Comparison of ENCODE assay signal across 14 cellular contexts in the genomic region with DNA sequence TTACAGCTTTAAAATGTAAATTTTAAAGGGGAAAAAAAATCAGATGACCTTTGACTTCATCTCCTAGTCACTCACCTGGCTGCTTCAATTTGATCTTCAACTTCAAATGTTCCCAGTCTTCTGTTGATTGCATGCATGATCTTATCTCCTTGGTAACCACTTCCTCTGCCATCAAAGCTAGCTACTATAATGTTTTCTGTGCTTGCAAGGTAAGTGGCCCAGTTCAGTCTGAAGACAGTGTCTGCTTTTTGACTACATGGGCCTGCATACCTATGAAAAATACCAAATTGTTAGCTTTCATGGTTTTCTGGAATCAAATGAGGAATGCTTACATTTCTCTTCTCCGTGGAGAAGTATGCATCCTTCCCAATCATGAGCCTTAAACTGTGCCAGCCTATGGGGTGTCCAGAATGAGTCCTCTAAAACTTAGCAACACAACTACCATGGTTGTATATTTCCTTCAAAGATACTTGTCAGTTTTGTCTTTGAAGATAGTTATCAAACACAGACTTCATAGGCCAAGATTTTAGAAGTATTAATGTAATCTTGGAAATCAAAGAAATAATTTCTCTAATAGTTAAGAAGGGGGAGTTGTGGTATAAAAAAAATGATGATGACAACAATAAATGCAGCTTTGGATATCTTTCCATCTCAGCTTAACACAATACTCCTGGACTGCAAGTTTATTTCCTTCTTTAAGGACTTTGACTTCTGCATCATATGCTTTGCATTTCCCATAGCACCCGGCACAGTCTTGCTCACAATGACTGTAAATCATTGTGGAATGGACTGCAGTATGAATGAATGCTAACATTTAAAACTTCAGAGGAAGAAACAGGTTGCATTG.
A peak's percentile ranks its signal among the peaks of the same experiment; 100 is the strongest.
DNase-seq lines count a peak whose midpoint lies in the region; ATAC-seq and TF ChIP-seq lines count a peak whose summit lies in the region.
"Had no signal": no experiment of that assay in that cellular context is flagged by ENCODE, and none has a peak within 500 bp of the region (broad histone marks: within the 10 kb centered on the region; RNA-seq: fewer than 3 reads in every experiment).

No MANE protein-coding gene starts in this region.

- H3K4me1 Mint-ChIP-seq in activated CD4-positive, alpha-beta T cell treated with anti-CD3 and anti-CD28 coated beads, Interleukin-2, amount 10 ng/mL, durations not matched to agents 24 days and 14 days, result peaks cover 71% of the 10 kb centered on the region
- H3K4me1 Mint-ChIP-seq in activated T-helper 2 cell treated with anti-CD3 and anti-CD28 coated beads, Interferon-gamma antibody, Interleukin-2, Interleukin-4, amounts not matched to agents 10 μg/mL and 5 μg/mL and 100 μg/mL, durations not matched to agents 14 hours and 24 hours and 36 hours (ENCODE audit: low read depth), result peaks cover 62% of the 10 kb centered on the region
- peaks cover 25 to 35% of the 10 kb centered on the region in 2 donors for H3K4me1 Mint-ChIP-seq in natural killer cell treated with Interleukin-12 subunit alpha and Interleukin-12 subunit beta and Interleukin-15 and Interleukin-18, amount 100 ng/mL, for 72 hours (ENCODE audit: low read depth in 2 of 2)

- peak overlapping the region; percentile 74 for H3K4me3 Mint-ChIP-seq in activated CD4-positive, alpha-beta T cell treated with anti-CD3 and anti-CD28 coated beads, Interleukin-2, amount 10 ng/mL, durations not matched to agents 24 days and 14 days
- no peak overlapping the region for H3K4me3 Mint-ChIP-seq in activated T-helper 2 cell treated with anti-CD3 and anti-CD28 coated beads, Interferon-gamma antibody, Interleukin-2, Interleukin-4, amounts not matched to agents 10 μg/mL and 5 μg/mL and 100 μg/mL, durations not matched to agents 14 hours and 24 hours and 36 hours (ENCODE audit: low read depth)
- H3K4me3 Mint-ChIP-seq in natural killer cell treated with Interleukin-12 subunit alpha and Interleukin-12 subunit beta and Interleukin-15 and Interleukin-18, amount 100 ng/mL, for 72 hours, result peak overlapping the region; percentile 64

- no peak overlapping the region for H3K4me2 ChIP-seq in OCI-LY7 (ENCODE audit: low read length)

- DNase-seq in activated CD4-positive, alpha-beta T cell treated with anti-CD3 and anti-CD28 coated beads, Interleukin-2, amount 10 ng/mL, durations not matched to agents 24 days and 14 days, result peak; percentile 87
- DNase-seq in activated CD4-positive, alpha-beta T cell treated with anti-CD3 and anti-CD28 coated beads, Interleukin-2, amount 50 U/mL, for 4 hours, result no peak
- DNase-seq in Jurkat, Clone E6-1 (ENCODE audit: low read depth, low spot score), result peak; percentile 93
- peak; percentile 40 for DNase-seq in activated T-helper 2 cell treated with anti-CD3 and anti-CD28 coated beads, Interferon-gamma antibody, Interleukin-2, Interleukin-4, amounts not matched to agents 10 μg/mL and 5 μg/mL and 100 μg/mL, durations not matched to agents 14 hours and 24 hours and 36 hours (ENCODE audit: low spot score)
- DNase-seq in natural killer cell treated with Interleukin-12 subunit alpha and Interleukin-12 subunit beta and Interleukin-15 and Interleukin-18, amount 100 ng/mL, for 72 hours (ENCODE audit: low spot score), result no peak
- DNase-seq in OCI-LY7 (ENCODE audit: low spot score) (no peak), HCEC 1CT (no peak), NOMO-1 (lab: John Stamatoyannopoulos, UW; ENCODE audit: unreplicated experiment in 2 of 2) (no peak)
- DNase-seq: GM23248, IMR-90, NCI-H1436 treated with DMSO at 0.1 percent for 48 hours, NCI-H524 treated with DMSO at 0.1 percent for 48 hours, nucleus accumbens, T-helper 9 cell had no signal

- ATAC-seq in natural killer cell treated with Interleukin-12 subunit alpha and Interleukin-12 subunit beta and Interleukin-15 and Interleukin-18, amount 100 ng/mL, for 72 hours, result peak in 1 of 2 donors; percentile 48

- H3K27ac Mint-ChIP-seq in activated CD4-positive, alpha-beta T cell treated with anti-CD3 and anti-CD28 coated beads, Interleukin-2, amount 10 ng/mL, durations not matched to agents 24 days and 14 days, result peak overlapping the region; percentile 95
- H3K27ac Mint-ChIP-seq in activated T-helper 2 cell treated with anti-CD3 and anti-CD28 coated beads, Interferon-gamma antibody, Interleukin-2, Interleukin-4, amounts not matched to agents 10 μg/mL and 5 μg/mL and 100 μg/mL, durations not matched to agents 14 hours and 24 hours and 36 hours, result peak overlapping the region; percentile 87
- peak overlapping the region; percentile 73 to 87 for H3K27ac Mint-ChIP-seq in natural killer cell treated with Interleukin-12 subunit alpha and Interleukin-12 subunit beta and Interleukin-15 and Interleukin-18, amount 100 ng/mL, for 72 hours

- BruUV-seq in OCI-LY7 (replicated peaks; lab: Mats Ljungman, UMichigan), result no TSS peak

- H3K9me3 ChIP-seq in OCI-LY7 (ENCODE audit: low read length), result no peaks in the 10 kb centered on the region

- H3K4me1 ChIP-seq in OCI-LY7 (ENCODE audit: insufficient read depth, low read length, poor library complexity, severe bottlenecking), result no peaks in the 10 kb centered on the region

- no peaks in the 10 kb centered on the region for H3K9me2 ChIP-seq in OCI-LY7 (ENCODE audit: insufficient read depth, low read length)

- intact Hi-C loops in activated CD4-positive, alpha-beta T cell treated with anti-CD3 and anti-CD28 coated beads, Interleukin-2, amount 10 ng/mL, durations not matched to agents 24 days and 14 days (cut with micrococcal nuclease), result loop anchor here (1.0 to 2.0 kb wide), 4 partner anchors 17 to 60 kb away; no protein-coding TSS in a partner anchor
- intact Hi-C loops in activated T-helper 2 cell treated with anti-CD3 and anti-CD28 coated beads, Interferon-gamma antibody, Interleukin-2, Interleukin-4, amounts not matched to agents 10 μg/mL and 5 μg/mL and 100 μg/mL, durations not matched to agents 14 hours and 24 hours and 36 hours (cut with micrococcal nuclease), result loop anchor here (1.0 to 5.0 kb wide), 5 partner anchors 20 to 305 kb away; a partner anchor contains a TSS
- intact Hi-C loops in OCI-LY7 (cut with micrococcal nuclease; ENCODE audit: unreplicated experiment), result no loop called here

- H4K20me1 ChIP-seq in OCI-LY7 (ENCODE audit: insufficient read depth, low read length), result no peaks in the 10 kb centered on the region

- no peak for TF ChIP-seq CTCF in OCI-LY7 (conservative IDR thresholded peaks at IDR 0.05; ENCODE audit: low read length)

- H3K27me3 Mint-ChIP-seq in activated CD4-positive, alpha-beta T cell treated with anti-CD3 and anti-CD28 coated beads, Interleukin-2, amount 10 ng/mL, durations not matched to agents 24 days and 14 days, result no peaks in the 10 kb centered on the region
- H3K27me3 Mint-ChIP-seq in activated T-helper 2 cell treated with anti-CD3 and anti-CD28 coated beads, Interferon-gamma antibody, Interleukin-2, Interleukin-4, amounts not matched to agents 10 μg/mL and 5 μg/mL and 100 μg/mL, durations not matched to agents 14 hours and 24 hours and 36 hours (ENCODE audit: low read depth), result no peaks in the 10 kb centered on the region
- H3K27me3 Mint-ChIP-seq in natural killer cell treated with Interleukin-12 subunit alpha and Interleukin-12 subunit beta and Interleukin-15 and Interleukin-18, amount 100 ng/mL, for 72 hours, result peaks cover 0 to 3% of the 10 kb centered on the region in 2 donors

- H2AFZ ChIP-seq in OCI-LY7 (ENCODE audit: low read length), result no peak overlapping the region
- H2AFZ ChIP-seq: GM23248 had no signal

- no peaks in the 10 kb centered on the region for H3K36me3 ChIP-seq in OCI-LY7 (ENCODE audit: insufficient read depth, low read length)

- peak overlapping the region; percentile 13; the same call in 1 of the 2 replicates for H3K4me3 ChIP-seq in Jurkat, Clone E6-1 (ENCODE audit: low read length)
- no peak overlapping the region for H3K4me3 ChIP-seq in OCI-LY7 (ENCODE audit: low read depth, low read length, poor library complexity, severe bottlenecking)
- H3K4me3 ChIP-seq: GM23248 had no signal

- H3K9me3 Mint-ChIP-seq in activated CD4-positive, alpha-beta T cell treated with anti-CD3 and anti-CD28 coated beads, Interleukin-2, amount 10 ng/mL, durations not matched to agents 24 days and 14 days, result no peaks in the 10 kb centered on the region
- no peaks in the 10 kb centered on the region for H3K9me3 Mint-ChIP-seq in activated T-helper 2 cell treated with anti-CD3 and anti-CD28 coated beads, Interferon-gamma antibody, Interleukin-2, Interleukin-4, amounts not matched to agents 10 μg/mL and 5 μg/mL and 100 μg/mL, durations not matched to agents 14 hours and 24 hours and 36 hours
- no peaks in the 10 kb centered on the region for H3K9me3 Mint-ChIP-seq in natural killer cell treated with Interleukin-12 subunit alpha and Interleukin-12 subunit beta and Interleukin-15 and Interleukin-18, amount 100 ng/mL, for 72 hours

- H3K79me2 ChIP-seq in OCI-LY7 (ENCODE audit: insufficient read depth, low read depth, low read length), result no peaks in the 10 kb centered on the region

- H3K36me3 Mint-ChIP-seq in activated CD4-positive, alpha-beta T cell treated with anti-CD3 and anti-CD28 coated beads, Interleukin-2, amount 10 ng/mL, durations not matched to agents 24 days and 14 days (ENCODE audit: low read depth), result peaks cover 72% of the 10 kb centered on the region
- peaks cover 89% of the 10 kb centered on the region for H3K36me3 Mint-ChIP-seq in activated T-helper 2 cell treated with anti-CD3 and anti-CD28 coated beads, Interferon-gamma antibody, Interleukin-2, Interleukin-4, amounts not matched to agents 10 μg/mL and 5 μg/mL and 100 μg/mL, durations not matched to agents 14 hours and 24 hours and 36 hours (ENCODE audit: low read depth)
- peaks cover 54% of the 10 kb centered on the region for H3K36me3 Mint-ChIP-seq in natural killer cell treated with Interleukin-12 subunit alpha and Interleukin-12 subunit beta and Interleukin-15 and Interleukin-18, amount 100 ng/mL, for 72 hours

- POLR2A ChIA-PET in OCI-LY7 (lab: Charles Lee), result interaction anchor here (0.7 to 1.1 kb wide), 3 partner anchors 12 to 111 kb away, joined by 3 to 4 read pairs (median 3); no protein-coding TSS in a partner anchor

- CTCF ChIA-PET in OCI-LY7 (lab: Charles Lee; ENCODE audit: unreplicated experiment), result no interaction called here

- H3K27ac ChIP-seq in OCI-LY7 (ENCODE audit: low read depth, low read length, poor library complexity, severe bottlenecking), result no peak overlapping the region
- H3K27ac ChIP-seq: GM23248 had no signal

Comparison
In these comparisons a context has a peak if more than half of its experiments do, and no peak if none do; other contexts are left out.
1. DNase-seq: peak in activated CD4-positive, alpha-beta T cell treated with anti-CD3 and anti-CD28 coated beads, Interleukin-2, amount 10 ng/mL, durations not matched to agents 24 days and 14 days (single experiment), Jurkat, Clone E6-1 (single experiment) and activated T-helper 2 cell treated with anti-CD3 and anti-CD28 coated beads, Interferon-gamma antibody, Interleukin-2, Interleukin-4, amounts not matched to agents 10 μg/mL and 5 μg/mL and 100 μg/mL, durations not matched to agents 14 hours and 24 hours and 36 hours (single experiment); none in activated CD4-positive, alpha-beta T cell treated with anti-CD3 and anti-CD28 coated beads, Interleukin-2, amount 50 U/mL, for 4 hours (0 of 2), natural killer cell treated with Interleukin-12 subunit alpha and Interleukin-12 subunit beta and Interleukin-15 and Interleukin-18, amount 100 ng/mL, for 72 hours (single experiment), OCI-LY7 (single experiment), HCEC 1CT (single experiment) and NOMO-1 (0 of 2).
2. Peak in every context shown above with its lines, with median percentiles within 50 percentile points of each other: H3K27ac Mint-ChIP-seq.